Comparison of ENCODE assay signal across 12 cellular contexts in genomic region chr2:127584047-127584446, GRCh38. TPM values are rescaled to one million over a fixed set of nuclear protein-coding genes. Genes with fewer than 3 reads are reported as not detected.
"Had no signal": no experiment of that assay in that cellular context is flagged by ENCODE, and none has a peak within 500 bp of the region (broad histone marks: within the 10 kb centered on the region; RNA-seq: fewer than 3 reads in every experiment).

No MANE protein-coding gene starts in this region.

- H3K4me3 ChIP-seq: hepatocyte, lower lobe of right lung, vagina had no signal

- H3K27ac ChIP-seq: epithelial cell of prostate, hepatocyte, lower lobe of right lung, vagina had no signal

- H3K27me3 ChIP-seq: hepatocyte, vagina had no signal

- H3K9me3 ChIP-seq: lower lobe of right lung, vagina had no signal

- H3K4me1 ChIP-seq: lower lobe of right lung, vagina had no signal

- ATAC-seq: left cardiac atrium; lower lobe of right lung; stimulated activated naive CD8-positive, alpha-beta T cell treated with anti-CD3 and anti-CD28 coated beads, Interleukin-15, amount 100 ng/mL, for 72 hours had no signal

- DNase-seq: activated CD4-positive, alpha-beta T cell treated with anti-CD3 and anti-CD28 coated beads for 1 hour; activated naive CD4-positive, alpha-beta T cell treated with anti-CD3 and anti-CD28 coated beads, Interleukin-2, amount 50 U/mL, for 16 hours; foreskin fibroblast; left cardiac atrium; lower lobe of right lung; midbrain; retina; trophoblast cell had no signal

RNA-seq across cellular contexts. Expression of gene MYO7B, which starts 48.6 kb away (rescaled TPM):
- total RNA-seq: vagina had no signal
